Comparison of ENCODE assay signal across 1 cellular context in genomic region chr7:16738014-16738688, GRCh38.
TF ChIP-seq lines count a peak whose summit lies in the region.

No MANE protein-coding gene starts in this region.

TF ChIP-seq in K562, 482 proteins besides CTCF, POLR2A, EP300 and RAD21 (continued from another document):
- TF ChIP-seq ETV6 (IDR thresholded peaks at IDR 0.05; ENCODE audit: borderline replicate concordance in 1 of 2, low read depth in 2 of 2, low read length in 1 of 2): no peak
- TF ChIP-seq ETV6 (CRISPR knock-in tag; IDR thresholded peaks at IDR 0.05; ENCODE audit: borderline replicate concordance): no peak
- TF ChIP-seq PKNOX1 (IDR thresholded peaks at IDR 0.05): peak; percentile 96
- peak; percentile 36; the same call in 1 of the 2 replicates for TF ChIP-seq PBX2 (CRISPR knock-in tag; IDR thresholded peaks at IDR 0.05; ENCODE audit: low read depth)
- TF ChIP-seq PBX2 (tag; conservative IDR thresholded peaks at IDR 0.05; ENCODE audit: low read depth): peak; percentile 91
- no peak for TF ChIP-seq CREB3 (tag; conservative IDR thresholded peaks at IDR 0.05; ENCODE audit: low read depth)
- TF ChIP-seq CBFA2T3 (IDR thresholded peaks at IDR 0.05): peak; percentile 21; the same call in 1 of the 2 replicates
- TF ChIP-seq ETS1 (conservative IDR thresholded peaks at IDR 0.05; ENCODE audit: control insufficient read depth, low read depth, low read length): no peak
- TF ChIP-seq FOSL1 (tag; conservative IDR thresholded peaks at IDR 0.05): 0 out of 2 replicates have a peak, but pooled peaks have one; percentile 43
- no peak for TF ChIP-seq PTBP1 (IDR thresholded peaks at IDR 0.05; ENCODE audit: low read depth, low read length)
- TF ChIP-seq MEIS2 (IDR thresholded peaks at IDR 0.05; ENCODE audit: partially characterized antibody): peak; percentile 95
- no peak for TF ChIP-seq PHTF2 (CRISPR knock-in tag; IDR thresholded peaks at IDR 0.05)
- TF ChIP-seq GATAD2A (IDR thresholded peaks at IDR 0.05): 0 out of 2 replicates have a peak, but pooled peaks have one; percentile 21
TF ChIP-seq in K562: peak in this region for 9.
